In the genomic region with DNA sequence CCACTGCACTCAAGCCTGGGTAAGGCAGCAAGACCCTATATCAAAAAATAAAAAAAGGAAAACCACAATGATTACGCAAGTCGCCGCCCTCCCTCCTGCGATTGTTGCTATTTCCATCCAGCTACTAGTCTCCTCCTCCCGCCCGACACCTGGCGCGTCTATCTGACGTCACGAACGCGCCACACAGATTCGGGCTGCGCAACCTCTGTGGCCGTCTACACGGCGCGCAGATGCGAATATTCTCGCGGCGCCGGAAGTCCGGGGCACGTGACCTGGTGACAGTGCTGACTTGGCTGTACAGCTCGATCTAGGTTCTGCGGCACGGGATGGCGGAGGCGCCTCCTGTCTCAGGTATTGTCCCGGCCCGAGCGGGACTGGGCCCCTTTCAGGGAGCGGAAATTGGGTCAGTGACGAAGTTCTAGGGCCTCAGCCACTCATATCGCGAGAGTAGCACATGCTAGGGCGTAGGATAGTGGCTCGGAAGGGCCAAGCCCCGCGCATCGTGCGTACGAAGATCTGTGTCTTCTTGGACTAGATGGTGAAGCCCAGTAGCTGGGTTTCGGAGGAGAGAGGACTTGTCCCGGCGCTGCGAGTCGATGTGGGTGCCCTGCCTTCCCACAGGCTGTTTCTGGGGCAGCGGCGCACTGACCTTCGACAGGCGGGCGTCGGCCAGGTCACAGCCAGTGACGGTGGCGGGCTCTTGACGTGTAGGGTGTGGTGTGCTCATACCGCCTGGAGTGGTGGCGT, we compare ENCODE assay signal across 8 cellular contexts. TPM values are rescaled to one million over a fixed set of nuclear protein-coding genes. Genes with fewer than 3 reads are reported as not detected.
A peak's percentile ranks its signal among the peaks of the same experiment; 100 is the strongest.
DNase-seq lines count a peak whose midpoint lies in the region; ATAC-seq and TF ChIP-seq lines count a peak whose summit lies in the region.

A gene (plus strand): TSS at position 270 of the 747 bp plus-strand sequence. CDS start 57 bp downstream, at position 327.

- peak within 1 kb of the TSS; percentile 80 for H3K4me3 ChIP-seq in AG10803 (ENCODE audit: low read length)

- no peak for TF ChIP-seq CTCF in AG10803 (conservative IDR thresholded peaks at IDR 0.05; ENCODE audit: low read length)

- ATAC-seq in GM19043 (IDR thresholded peaks at IDR 0.05; ENCODE audit: low read depth, unreplicated experiment) (peak; percentile 78), HG03378 (IDR thresholded peaks at IDR 0.05; ENCODE audit: unreplicated experiment) (peak; percentile 81)

- DNase-seq in AG10803 (ENCODE audit: low read depth), result peak; percentile 99
- peak; percentile 95 for DNase-seq in NCI-H460 (ENCODE audit: extremely low read depth, low read depth)
- peak; percentile 97 for DNase-seq in activated CD4-positive, CD25-positive, alpha-beta regulatory T cell treated with anti-CD3 and anti-CD28 coated beads, Interleukin-2, amount 50 U/mL, for 72 hours
- DNase-seq in cerebellar nuclear complex (lab: John Stamatoyannopoulos, UW), result peak; percentile 75 to 77
- DNase-seq in islet precursor cell, result peak; percentile 99
- DNase-seq in stimulated activated CD4-positive, alpha-beta T cell treated with anti-CD3 and anti-CD28 coated beads, Interleukin-12 subunit alpha, Interleukin-12 subunit beta, amount 100 ng/mL, for 48 hours (ENCODE audit: low read depth in 2 of 3, low spot score in 1 of 3), result peak; percentile 94 to 98 (median 97)

RNA-seq across cellular contexts. Expression of the gene that starts here (rescaled TPM):
- 17.8 and 21.0 TPM in 2 replicates for total RNA-seq in NCI-H460 (2014; rRNA removed; shearing (Covaris generic))
- polyA plus RNA-seq in NCI-H460 (2014; cell fraction: nucleus; rRNA removed), result 23.4 and 27.7 TPM in 2 replicates

Comparison
In these comparisons a context has a peak if more than half of its experiments do, and no peak if none do; other contexts are left out.
1. Peak in every context shown above with its lines: DNase-seq, ATAC-seq and H3K4me3 ChIP-seq.